36 cellular contexts compared by ENCODE assay signal in the genomic region with DNA sequence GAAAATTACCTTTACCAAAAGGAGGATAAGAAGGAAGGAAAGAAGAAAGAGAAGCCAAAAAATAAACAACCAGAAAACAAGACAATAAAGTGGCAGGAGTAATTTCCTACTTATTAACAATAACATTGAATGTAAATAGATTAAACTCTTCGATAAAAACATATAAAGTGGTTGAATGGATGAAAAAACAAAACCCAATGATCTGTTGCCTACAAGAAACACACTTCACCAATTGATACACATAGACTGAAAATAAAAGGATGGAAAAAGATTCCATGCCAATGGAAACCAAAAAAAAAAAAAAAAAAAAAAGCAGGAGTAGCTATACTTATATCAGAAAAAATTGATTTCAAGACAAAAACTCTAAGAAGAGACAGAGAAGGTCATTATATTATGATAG.
"Had no signal": no experiment of that assay in that cellular context is flagged by ENCODE, and none has a peak within 500 bp of the region (broad histone marks: within the 10 kb centered on the region; RNA-seq: fewer than 3 reads in every experiment).

No MANE protein-coding gene starts in this region.

- H3K27ac ChIP-seq: KMS-11 had no signal

- H3K4me3 ChIP-seq: MG63 had no signal

- DNase-seq: Karpas-422, Kasumi-1, MG63, MM.1S, MV-4-11, NCI-H1048, NCI-H1092, NCI-H1092 treated with DMSO at 0.1 percent for 48 hours, NCI-H1105 treated with DMSO at 0.1 percent for 48 hours, NCI-H1417, NCI-H1417 treated with DMSO at 0.1 percent for 48 hours, NCI-H1436, NCI-H1436 treated with DMSO at 0.1 percent for 48 hours, NCI-H146, NCI-H1694, NCI-H1694 treated with DMSO at 0.1 percent for 48 hours, NCI-H187, NCI-H187 treated with DMSO at 0.1 percent for 48 hours, NCI-H1930, NCI-H2029, NCI-H2029 treated with DMSO at 0.1 percent for 48 hours, NCI-H2081, NCI-H2081 treated with DMSO at 0.1 percent for 48 hours, NCI-H2107, NCI-H2171, NCI-H2171 treated with DMSO at 0.1 percent for 48 hours, NCI-H2227 treated with DMSO at 0.1 percent for 48 hours, NCI-H226, NCI-H345, NCI-H446, NCI-H446 treated with DMSO at 0.1 percent for 48 hours, NCI-H510A, NCI-H510A treated with DMSO at 0.1 percent for 48 hours, NCI-H524, NCI-H524 treated with DMSO at 0.1 percent for 48 hours had no signal

- H3K36me3 ChIP-seq: MG63 had no signal
